Comparison of ENCODE assay signal across 13 cellular contexts in the genomic region with DNA sequence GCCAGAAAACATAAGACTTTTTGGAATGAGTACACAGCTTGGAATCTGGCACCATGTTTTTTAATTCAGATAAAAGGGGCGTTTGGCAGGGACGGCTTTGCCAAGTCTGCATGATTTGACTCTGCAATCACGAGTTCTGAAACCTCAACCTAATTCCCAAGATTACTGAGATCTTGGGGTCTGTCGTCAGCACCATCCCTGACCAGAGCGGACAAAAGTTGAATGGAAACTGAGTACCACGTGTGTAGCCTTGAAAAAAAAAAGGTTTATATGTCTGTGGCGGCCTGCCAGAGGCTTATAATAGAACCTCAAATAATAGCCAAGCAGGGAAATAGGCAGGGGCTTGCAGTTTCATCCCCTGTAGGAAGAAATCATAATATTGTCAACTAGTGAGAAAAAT.
DNase-seq lines count a peak whose midpoint lies in the region; ATAC-seq and TF ChIP-seq lines count a peak whose summit lies in the region.
"Had no signal": no experiment of that assay in that cellular context is flagged by ENCODE, and none has a peak within 500 bp of the region (broad histone marks: within the 10 kb centered on the region; RNA-seq: fewer than 3 reads in every experiment).

No MANE protein-coding gene starts in this region.

- no peaks in the 10 kb centered on the region for H3K36me3 ChIP-seq in heart left ventricle
- H3K36me3 ChIP-seq in aorta (ENCODE audit: control insufficient read depth in 1 of 2, insufficient read depth in 2 of 2, low read length in 1 of 2) = no peaks in the 10 kb centered on the region
- H3K36me3 ChIP-seq: SJSA1 had no signal

- H3K4me1 ChIP-seq in heart left ventricle = peaks cover 0 to 25% (median 13%) of the 10 kb centered on the region in 12 donors
- H3K4me1 ChIP-seq in aorta (ENCODE audit: control insufficient read depth in 1 of 2, insufficient read depth in 2 of 2, low read length in 2 of 2) = peaks cover 0 to 3% of the 10 kb centered on the region in 2 donors
- H3K4me1 ChIP-seq: SJSA1 had no signal

- DNase-seq in heart left ventricle (peak in 3 of 5 donors; percentile 30 to 48 (median 43)), cardiac septum (ENCODE audit: low spot score) (no peak), dermis blood vessel endothelial cell (peak; percentile 25), medulla oblongata (ENCODE audit: extremely low spot score) (peak; percentile 27), aorta (no peak), SHP77 (lab: John Stamatoyannopoulos, UW) (no peak), HCEC 1CT (no peak)
- DNase-seq: activated CD4-positive, CD25-positive, alpha-beta regulatory T cell treated with anti-CD3 and anti-CD28 coated beads, Interleukin-2, amount 50 U/mL, for 72 hours; naive B cell had no signal

- intact Hi-C loops in heart left ventricle (cut with DNase I) (no loop called here), cardiac septum (cut with DNase I) (loop anchor here (1.0 kb wide), 1 partner anchor 28 kb away; no protein-coding TSS in a partner anchor), aorta (cut with DNase I) (no loop called here)

- TF ChIP-seq POLR2A in heart left ventricle (IDR thresholded peaks at IDR 0.05) = no peak

- no peaks in the 10 kb centered on the region for H3K9me3 ChIP-seq in heart left ventricle
- H3K9me3 ChIP-seq in aorta (ENCODE audit: control insufficient read depth, low read length) = no peaks in the 10 kb centered on the region
- H3K9me3 ChIP-seq: SJSA1 had no signal

- no peaks in the 10 kb centered on the region for H3K27me3 ChIP-seq in heart left ventricle
- no peaks in the 10 kb centered on the region for H3K27me3 ChIP-seq in aorta (ENCODE audit: control insufficient read depth in 1 of 2, insufficient read depth in 2 of 2, low read length in 1 of 2)
- H3K27me3 ChIP-seq: SJSA1 had no signal

- peak overlapping the region in 3 of 12 donors; percentile 2 to 20 (median 13) for H3K27ac ChIP-seq in heart left ventricle
- peak overlapping the region in 1 of 2 donors; percentile 33 for H3K27ac ChIP-seq in aorta (ENCODE audit: low read depth in 1 of 2, low read length in 2 of 2)
- H3K27ac ChIP-seq: SJSA1 had no signal

- H3K4me3 ChIP-seq in heart left ventricle (peak overlapping the region in 4 of 12 donors; percentile 3 to 19 (median 10)), aorta (ENCODE audit: low read length in 2 of 2) (peak overlapping the region in 1 of 2 donors; percentile 50)
- H3K4me3 ChIP-seq: SJSA1 had no signal

- ATAC-seq in heart left ventricle = peak; percentile 58 to 86 (median 72)
- ATAC-seq in aorta (ENCODE audit: low FRiP score) = peak; percentile 62
- ATAC-seq in GM21619 (IDR thresholded peaks at IDR 0.05; ENCODE audit: unreplicated experiment) = no peak
- ATAC-seq: HCT116; stimulated activated effector memory CD8-positive, alpha-beta T cell treated with anti-CD3 and anti-CD28 coated beads, Interleukin-12 subunit alpha, Interleukin-12 subunit beta, amount 100 ng/mL, for 72 hours had no signal

- 6 to 23% (median 10%) methylated on average over 7 of the region's 7 CpGs for WGBS in heart left ventricle, 4 donors
- WGBS in aorta, 2 donors = 4 to 6% methylated on average over 7 of the region's 7 CpGs

- no peak for TF ChIP-seq CTCF in heart left ventricle (IDR thresholded peaks at IDR 0.05)

Comparison
In these comparisons a context has a peak if more than half of its experiments do, and no peak if none do; other contexts are left out.
1. DNase-seq: peak in heart left ventricle (3 of 5), dermis blood vessel endothelial cell (single experiment) and medulla oblongata (single experiment); none in cardiac septum (single experiment), aorta (0 of 2), SHP77 (0 of 2) and HCEC 1CT (single experiment).